8 cellular contexts compared by ENCODE assay signal in genomic region chr1:212557739-212558664, GRCh38. TPM values are rescaled to one million over a fixed set of nuclear protein-coding genes. Genes with fewer than 3 reads are reported as not detected.
A peak's percentile ranks its signal among the peaks of the same experiment; 100 is the strongest.
DNase-seq lines count a peak whose midpoint lies in the region; ATAC-seq and TF ChIP-seq lines count a peak whose summit lies in the region.

No MANE protein-coding gene starts in this region.

- H3K9me3 ChIP-seq in heart left ventricle (peaks cover 0 to 8% (median 0%) of the 10 kb centered on the region in 12 donors), trophoblast cell (ENCODE audit: insufficient read depth, low read depth, low read length) (no peaks in the 10 kb centered on the region)

- peaks cover 16% of the 10 kb centered on the region for H3K79me1 ChIP-seq in trophoblast cell (ENCODE audit: low read length)

- H3K4ac ChIP-seq in trophoblast cell (ENCODE audit: low read depth, low read length) = peak overlapping the region; percentile 66

- H4K91ac ChIP-seq in trophoblast cell (ENCODE audit: low read depth, low read length) = peak overlapping the region; percentile 92

- H2AK5ac ChIP-seq in trophoblast cell (ENCODE audit: low read length) = peak overlapping the region; percentile 55

- H3K4me1 ChIP-seq in heart left ventricle = peaks cover 0 to 22% (median 7%) of the 10 kb centered on the region in 12 donors
- peaks cover 2 to 3% of the 10 kb centered on the region in 2 experiments for H3K4me1 ChIP-seq in trophoblast cell (ENCODE audit: control insufficient read depth in 1 of 2, insufficient read depth in 2 of 2, low read length in 2 of 2)

- peak overlapping the region; percentile 70 for H3K4me2 ChIP-seq in trophoblast cell (ENCODE audit: low read length)

- H3K4me3 ChIP-seq in heart left ventricle (peak overlapping the region; percentile 52 to 84 (median 74)), trophoblast cell (ENCODE audit: low read depth, low read length) (peak overlapping the region; percentile 78)

- peaks cover 8% of the 10 kb centered on the region for H3K79me2 ChIP-seq in trophoblast cell (ENCODE audit: control insufficient read depth, insufficient read depth, low read length, poor library complexity)

- H2BK5ac ChIP-seq in trophoblast cell (ENCODE audit: low read depth, low read length, poor library complexity) = peak overlapping the region; percentile 87

- peak overlapping the region; percentile 86 for H3K9ac ChIP-seq in trophoblast cell (ENCODE audit: low read length)

- peak overlapping the region; percentile 65 for H3K27ac Mint-ChIP-seq in activated naive CD8-positive, alpha-beta T cell treated with anti-CD3 and anti-CD28 coated beads, Interleukin-2, amount 10 ng/mL, durations not matched to agents 7 days and 5 days

- peak overlapping the region; percentile 76 for H3K4me3 Mint-ChIP-seq in activated naive CD8-positive, alpha-beta T cell treated with anti-CD3 and anti-CD28 coated beads, Interleukin-2, amount 10 ng/mL, durations not matched to agents 7 days and 5 days

- H3K18ac ChIP-seq in trophoblast cell (ENCODE audit: low read length) = peak overlapping the region; percentile 96

- TF ChIP-seq CTCF in heart left ventricle (IDR thresholded peaks at IDR 0.05) = no peak

- POLR2A ChIA-PET in activated naive CD8-positive, alpha-beta T cell treated with anti-CD3 and anti-CD28 coated beads, Interleukin-2, amount 10 ng/mL, durations not matched to agents 7 days and 5 days (lab: Charles Lee) = interaction anchor here (0.8 to 2.8 kb wide), 9 partner anchors 8 to 234 kb away, joined by 3 to 30 read pairs (median 4); partner anchors contain the start of genes ATF3, NSL1 and TATDN3

- intact Hi-C loops in heart left ventricle (cut with DNase I) = loop anchor here in 7 of 10 donors (1.0 to 10.0 kb wide), 7 partner anchors 49 to 81 kb away; partner anchors contain the start of gene ATF3 (in 4 of the 7)

- peak overlapping the region; percentile 89 for H2BK120ac ChIP-seq in trophoblast cell (ENCODE audit: insufficient read depth, low read length, poor library complexity)

- ATAC-seq in GM19397 (IDR thresholded peaks at IDR 0.05; ENCODE audit: unreplicated experiment) (peak; percentile 45), HG03520 (IDR thresholded peaks at IDR 0.05; ENCODE audit: unreplicated experiment) (peak; percentile 22), heart left ventricle (peak; percentile 18 to 69 (median 66))
- peak; percentile 36 for ATAC-seq in activated naive CD8-positive, alpha-beta T cell treated with anti-CD3 and anti-CD28 coated beads, Interleukin-2, amount 10 ng/mL, durations not matched to agents 7 days and 5 days (ENCODE audit: low read depth)

- H3K4me1 Mint-ChIP-seq in activated naive CD8-positive, alpha-beta T cell treated with anti-CD3 and anti-CD28 coated beads, Interleukin-2, amount 10 ng/mL, durations not matched to agents 7 days and 5 days = peaks cover 8% of the 10 kb centered on the region

- H3K14ac ChIP-seq in trophoblast cell (ENCODE audit: low read length) = peak overlapping the region; percentile 92

- peak overlapping the region; percentile 11 for H2BK12ac ChIP-seq in trophoblast cell (ENCODE audit: low read length)

- peak overlapping the region; percentile 79 to 98 (median 94) for H3K27ac ChIP-seq in heart left ventricle
- peak overlapping the region; percentile 75 for H3K27ac ChIP-seq in trophoblast cell (ENCODE audit: low read depth, low read length)

- peak overlapping the region; percentile 85 for H2AFZ ChIP-seq in trophoblast cell (ENCODE audit: insufficient read depth, low read length, poor library complexity)

- WGBS in heart left ventricle, 4 donors = 15 to 21% (median 17%) methylated on average over 37 to 45 of the region's 45 CpGs
- 100% methylated on average over 2 of the region's 45 CpGs for WGBS in trophoblast cell (ENCODE audit: extremely low coverage, insufficient coverage, insufficient read length)

- no peak for TF ChIP-seq POLR2A in heart left ventricle (IDR thresholded peaks at IDR 0.05)

- no peaks in the 10 kb centered on the region for H3K9me3 Mint-ChIP-seq in activated naive CD8-positive, alpha-beta T cell treated with anti-CD3 and anti-CD28 coated beads, Interleukin-2, amount 10 ng/mL, durations not matched to agents 7 days and 5 days

- peaks cover 35% of the 10 kb centered on the region for H3K27me3 Mint-ChIP-seq in activated naive CD8-positive, alpha-beta T cell treated with anti-CD3 and anti-CD28 coated beads, Interleukin-2, amount 10 ng/mL, durations not matched to agents 7 days and 5 days

- H3K36me3 ChIP-seq in heart left ventricle (no peaks in the 10 kb centered on the region), trophoblast cell (ENCODE audit: control insufficient read depth in 1 of 2, insufficient read depth in 2 of 2, low read length in 2 of 2) (no peaks in the 10 kb centered on the region)

- no peaks in the 10 kb centered on the region for H3K27me3 ChIP-seq in heart left ventricle
- H3K27me3 ChIP-seq in trophoblast cell (ENCODE audit: insufficient read depth, low read length) = no peaks in the 10 kb centered on the region

- H4K8ac ChIP-seq in trophoblast cell (ENCODE audit: low read depth, low read length) = peak overlapping the region; percentile 94

- H3K23ac ChIP-seq in trophoblast cell (ENCODE audit: low read length) = no peak overlapping the region

- peak overlapping the region; percentile 91 for H4K12ac ChIP-seq in trophoblast cell (ENCODE audit: low read depth, low read length)

- peaks cover 6% of the 10 kb centered on the region for H3K36me3 Mint-ChIP-seq in activated naive CD8-positive, alpha-beta T cell treated with anti-CD3 and anti-CD28 coated beads, Interleukin-2, amount 10 ng/mL, durations not matched to agents 7 days and 5 days

- DNase-seq in CD1c-positive myeloid dendritic cell (ENCODE audit: extremely low spot score) = peak; percentile 81
- DNase-seq in activated naive CD8-positive, alpha-beta T cell treated with anti-CD3 and anti-CD28 coated beads, Interleukin-2, amount 10 ng/mL, durations not matched to agents 7 days and 5 days = no peak
- peak; percentile 58 to 79 (median 70) for DNase-seq in heart left ventricle
- DNase-seq in trophoblast cell = peak; percentile 83 to 86
- no peak for DNase-seq in NCI-H774 (lab: John Stamatoyannopoulos, UW)
- DNase-seq in effector CD8-positive, alpha-beta T cell (lab: John Stamatoyannopoulos, UW) = no peak

RNA-seq across cellular contexts. Expression of gene ATF3, which starts 50.6 kb away (rescaled TPM):
- total RNA-seq in activated naive CD8-positive, alpha-beta T cell treated with anti-CD3 and anti-CD28 coated beads, Interleukin-2, amount 10 ng/mL, durations not matched to agents 7 days and 5 days = 10 to 100 TPM; 13.1 to 13.8 TPM
- 10 to 100 TPM in 5 of 9 donors, 1 to 10 TPM in 4; 4.6 to 49.0 (median 11.0) TPM for total RNA-seq in heart left ventricle
- 10 to 100 TPM; 17.8 to 74.5 TPM for polyA plus RNA-seq in heart left ventricle
- 120 and 125 TPM in 2 replicates for polyA plus RNA-seq in trophoblast cell (2013)

Comparison
In these comparisons a context has a peak if more than half of its experiments do, and no peak if none do; other contexts are left out.
1. DNase-seq: peak in CD1c-positive myeloid dendritic cell (single experiment), heart left ventricle (5 of 5) and trophoblast cell (2 of 2); none in activated naive CD8-positive, alpha-beta T cell treated with anti-CD3 and anti-CD28 coated beads, Interleukin-2, amount 10 ng/mL, durations not matched to agents 7 days and 5 days (single experiment), NCI-H774 (single experiment) and effector CD8-positive, alpha-beta T cell (single experiment).
2. Peak in every context shown above with its lines, with median percentiles within 50 percentile points of each other: ATAC-seq.